12 cellular contexts compared by ENCODE assay signal in genomic region chr7:100122067-100122466, GRCh38. TPM values are rescaled to one million over a fixed set of nuclear protein-coding genes. Genes with fewer than 3 reads are reported as not detected.
DNase-seq lines count a peak whose midpoint lies in the region; ATAC-seq and TF ChIP-seq lines count a peak whose summit lies in the region.
"Had no signal": no experiment of that assay in that cellular context is flagged by ENCODE, and none has a peak within 500 bp of the region (broad histone marks: within the 10 kb centered on the region; RNA-seq: fewer than 3 reads in every experiment).

No MANE protein-coding gene starts in this region.

- peak overlapping the region; percentile 47 for H3K27ac Mint-ChIP-seq in activated CD8-positive, alpha-beta memory T cell treated with anti-CD3 and anti-CD28 coated beads, Interleukin-2, amount 10 ng/mL, durations not matched to agents 7 days and 5 days
- H3K27ac Mint-ChIP-seq in nephron, result peak overlapping the region in 2 of 3 experiments; percentile 33
- H3K27ac Mint-ChIP-seq: memory B cell had no signal

- no peak for ATAC-seq in activated CD8-positive, alpha-beta memory T cell treated with anti-CD3 and anti-CD28 coated beads, Interleukin-2, amount 10 ng/mL, durations not matched to agents 7 days and 5 days
- ATAC-seq in HG03139 (IDR thresholded peaks at IDR 0.05; ENCODE audit: unreplicated experiment) (no peak), HG03439 (IDR thresholded peaks at IDR 0.05; ENCODE audit: unreplicated experiment) (no peak)
- ATAC-seq: activated CD4-positive, CD25-positive, alpha-beta regulatory T cell treated with anti-CD3 and anti-CD28 coated beads, Interleukin-2, amount 50 U/mL, for 24 hours; stimulated activated naive CD8-positive, alpha-beta T cell treated with anti-CD3 and anti-CD28 coated beads, Interleukin-15, Interleukin-2, amounts not matched to agents 100 U/mL and 50 U/mL, for 24 hours had no signal

- H3K36me3 Mint-ChIP-seq in activated CD8-positive, alpha-beta memory T cell treated with anti-CD3 and anti-CD28 coated beads, Interleukin-2, amount 10 ng/mL, durations not matched to agents 7 days and 5 days, result peaks cover 15% of the 10 kb centered on the region
- H3K36me3 Mint-ChIP-seq in nephron (ENCODE audit: low read depth), result peaks cover 10% of the 10 kb centered on the region

- TF ChIP-seq CTCF in nephron (IDR thresholded peaks at IDR 0.05; ENCODE audit: unreplicated experiment in 3 of 3), result no peak

- CTCF ChIA-PET in activated CD8-positive, alpha-beta memory T cell treated with anti-CD3 and anti-CD28 coated beads, Interleukin-2, amount 10 ng/mL, durations not matched to agents 7 days and 5 days (lab: Charles Lee), result interaction anchor here (0.7 to 1.5 kb wide), 2 partner anchors 92 to 128 kb away, joined by 3 to 8 read pairs; no protein-coding TSS in a partner anchor

- no peak for DNase-seq in activated CD8-positive, alpha-beta memory T cell treated with anti-CD3 and anti-CD28 coated beads, Interleukin-2, amount 10 ng/mL, durations not matched to agents 7 days and 5 days
- DNase-seq in activated CD8-positive, alpha-beta memory T cell treated with anti-CD3 and anti-CD28 coated beads for 24 hours, result no peak
- DNase-seq in NCI-H526 treated with DMSO at 0.1 percent for 48 hours (lab: John Stamatoyannopoulos, UW), result peak; percentile 72
- DNase-seq: 8988T; SK-N-SH; stimulated activated CD4-positive, alpha-beta T cell treated with anti-CD3 and anti-CD28 coated beads, Interleukin-2, amount 100 ng/mL, for 24 hours; stimulated activated naive CD8-positive, alpha-beta T cell treated with anti-CD3 and anti-CD28 coated beads, Interleukin-15, Interleukin-2, amounts not matched to agents 100 U/mL and 50 U/mL, for 24 hours had no signal

- H3K9me3 Mint-ChIP-seq in activated CD8-positive, alpha-beta memory T cell treated with anti-CD3 and anti-CD28 coated beads, Interleukin-2, amount 10 ng/mL, durations not matched to agents 7 days and 5 days (ENCODE audit: low read depth), result no peaks in the 10 kb centered on the region
- no peaks in the 10 kb centered on the region for H3K9me3 Mint-ChIP-seq in nephron
- H3K9me3 Mint-ChIP-seq: memory B cell had no signal

- no peaks in the 10 kb centered on the region for H3K27me3 Mint-ChIP-seq in activated CD8-positive, alpha-beta memory T cell treated with anti-CD3 and anti-CD28 coated beads, Interleukin-2, amount 10 ng/mL, durations not matched to agents 7 days and 5 days
- H3K27me3 Mint-ChIP-seq in nephron (ENCODE audit: low read depth), result no peaks in the 10 kb centered on the region
- H3K27me3 Mint-ChIP-seq: memory B cell had no signal

- H3K4me1 Mint-ChIP-seq in activated CD8-positive, alpha-beta memory T cell treated with anti-CD3 and anti-CD28 coated beads, Interleukin-2, amount 10 ng/mL, durations not matched to agents 7 days and 5 days, result peaks cover 39% of the 10 kb centered on the region
- peaks cover 25% of the 10 kb centered on the region for H3K4me1 Mint-ChIP-seq in nephron

- H3K4me3 Mint-ChIP-seq in activated CD8-positive, alpha-beta memory T cell treated with anti-CD3 and anti-CD28 coated beads, Interleukin-2, amount 10 ng/mL, durations not matched to agents 7 days and 5 days, result no peak overlapping the region
- H3K4me3 Mint-ChIP-seq in nephron, result peak overlapping the region; percentile 41 to 53 (median 48)
- H3K4me3 Mint-ChIP-seq: memory B cell had no signal

RNA-seq across cellular contexts. Expression of gene CNPY4, which starts 2.6 kb away (rescaled TPM):
- total RNA-seq in activated CD8-positive, alpha-beta memory T cell treated with anti-CD3 and anti-CD28 coated beads, Interleukin-2, amount 10 ng/mL, durations not matched to agents 7 days and 5 days, result 10 to 100 TPM; 27.3 to 28.0 TPM

RNA-seq across cellular contexts. Expression of gene TAF6, which starts 2.9 kb away (rescaled TPM):
- 10 to 100 TPM; 70.4 to 71.4 TPM for total RNA-seq in activated CD8-positive, alpha-beta memory T cell treated with anti-CD3 and anti-CD28 coated beads, Interleukin-2, amount 10 ng/mL, durations not matched to agents 7 days and 5 days

RNA-seq across cellular contexts. Expression of gene MBLAC1, which starts 4.7 kb away (rescaled TPM):
- total RNA-seq in activated CD8-positive, alpha-beta memory T cell treated with anti-CD3 and anti-CD28 coated beads, Interleukin-2, amount 10 ng/mL, durations not matched to agents 7 days and 5 days, result 1 to 10 TPM; 5.6 to 7.5 TPM

RNA-seq across cellular contexts. Expression of gene AP4M1, which starts 20.6 kb away (rescaled TPM):
- 10 to 100 TPM in 1 of 2 experiments, 1 to 10 TPM in 1; 9.9 to 10.6 TPM for total RNA-seq in activated CD8-positive, alpha-beta memory T cell treated with anti-CD3 and anti-CD28 coated beads, Interleukin-2, amount 10 ng/mL, durations not matched to agents 7 days and 5 days

RNA-seq across cellular contexts. Expression of gene MCM7, which starts 20.9 kb away (rescaled TPM):
- total RNA-seq in activated CD8-positive, alpha-beta memory T cell treated with anti-CD3 and anti-CD28 coated beads, Interleukin-2, amount 10 ng/mL, durations not matched to agents 7 days and 5 days, result 100 to 1,000 TPM; 405 to 409 TPM
